ENCODE assay signal across 8 cellular contexts in genomic region chr12:67647547-67648305, GRCh38. TPM values are rescaled to one million over a fixed set of nuclear protein-coding genes. Genes with fewer than 3 reads are reported as not detected.
A peak's percentile ranks its signal among the peaks of the same experiment; 100 is the strongest.
DNase-seq lines count a peak whose midpoint lies in the region; ATAC-seq and TF ChIP-seq lines count a peak whose summit lies in the region.

No MANE protein-coding gene starts in this region.

- intact Hi-C loops in psoas muscle (cut with DNase I), result loop anchor here (2.0 to 10.0 kb wide), 4 partner anchors 130 to 291 kb away; no protein-coding TSS in a partner anchor

- H3K27ac ChIP-seq in brain microvascular endothelial cell (peak overlapping the region; percentile 77), psoas muscle (peak overlapping the region; percentile 99)

- 3 to 6% (median 3%) methylated on average over 36 of the region's 36 CpGs for WGBS in psoas muscle, 3 donors

- H3K27me3 ChIP-seq in HAP-1 (ENCODE audit: low read depth) (no peaks in the 10 kb centered on the region), brain microvascular endothelial cell (replicated peaks) (no peaks in the 10 kb centered on the region), psoas muscle (ENCODE audit: insufficient read depth in 3 of 3, low read length in 2 of 3) (no peaks in the 10 kb centered on the region)

- ATAC-seq in psoas muscle, result peak; percentile 82 to 90 (median 86)

- H3K36me3 ChIP-seq in HAP-1 (replicated peaks) (peaks cover 4% of the 10 kb centered on the region), brain microvascular endothelial cell (replicated peaks) (no peaks in the 10 kb centered on the region), psoas muscle (ENCODE audit: insufficient read depth in 1 of 2, low read depth in 1 of 2) (no peaks in the 10 kb centered on the region)

- TF ChIP-seq CTCF in brain microvascular endothelial cell (IDR thresholded peaks at IDR 0.05; ENCODE audit: low read depth, low read length, missing control alignments) (peak; percentile 63), psoas muscle (IDR thresholded peaks at IDR 0.05) (peak; percentile 43)

- H3K4me3 ChIP-seq in HAP-1 (peak overlapping the region; percentile 68), brain microvascular endothelial cell (ENCODE audit: low read depth, low read length) (peak overlapping the region; percentile 75), psoas muscle (peak overlapping the region; percentile 96)

- DNase-seq in DMS153 treated with DMSO at 0.1 percent for 48 hours (lab: John Stamatoyannopoulos, UW; ENCODE audit: unreplicated experiment) (peak; percentile 75), HAP-1 (ENCODE audit: low spot score in 2 of 2) (peak; percentile 79 to 82), NCI-H146 (lab: John Stamatoyannopoulos, UW) (peak; percentile 91), T follicular helper cell (ENCODE audit: low read depth) (peak; percentile 39), brain microvascular endothelial cell (peak; percentile 89), hypothalamus (lab: John Stamatoyannopoulos, UW) (peak in 43 of 51 donors; percentile 15 to 77 (median 50)), psoas muscle (peak; percentile 84 to 91), GDM1 (lab: John Stamatoyannopoulos, UW) (no peak)

- H3K9me3 ChIP-seq in HAP-1 (no peaks in the 10 kb centered on the region), psoas muscle (no peaks in the 10 kb centered on the region)

- H3K4me1 ChIP-seq in HAP-1 (peaks cover 7% of the 10 kb centered on the region), psoas muscle (peaks cover 18% of the 10 kb centered on the region)

- in situ Hi-C loops in HAP-1 (cut with MboI; ENCODE audit: low sequenced_read_pairs) (no loop called here), brain microvascular endothelial cell (cut with HindIII; ENCODE audit: low pct_ligation_motif_present, low sequenced_read_pairs) (no loop called here)

RNA-seq across cellular contexts. Expression of gene DYRK2, which starts 0.8 kb away (rescaled TPM):
- 10 to 100 TPM; 11.0 to 46.4 (median 21.5) TPM for total RNA-seq in psoas muscle
- polyA plus RNA-seq in psoas muscle, result 10 to 100 TPM in 1 of 3 donors, 1 to 10 TPM in 2; 2.8 to 10.2 (median 4.6) TPM
